In genomic region chr16:89142474-89143197, GRCh38 we compare ENCODE assay signal across 29 cellular contexts. TPM values are rescaled to one million over a fixed set of nuclear protein-coding genes. Genes with fewer than 3 reads are reported as not detected.
DNase-seq lines count a peak whose midpoint lies in the region; ATAC-seq, FAIRE-seq and TF ChIP-seq lines count a peak whose summit lies in the region.
"Had no signal": no experiment of that assay in that cellular context is flagged by ENCODE, and none has a peak within 500 bp of the region (broad histone marks: within the 10 kb centered on the region; RNA-seq: fewer than 3 reads in every experiment).

No MANE protein-coding gene starts in this region.

- DNase-seq in GM23248 (peak; percentile 29), RPMI7951 (ENCODE audit: low read depth) (peak; percentile 19), fibroblast of mammary gland (ENCODE audit: low read depth) (peak; percentile 15), psoas muscle (peak; percentile 3 to 13), pons (ENCODE audit: low spot score) (no peak), H54 (ENCODE audit: insufficient read length, low spot score) (no peak)
- DNase-seq: activated CD4-positive, alpha-beta T cell treated with anti-CD3 and anti-CD28 coated beads for 36 hours; activated T-cell treated with anti-CD3 and anti-CD28 coated beads for 4 hours; Caco-2; central memory CD4-positive, alpha-beta T cell; dermis blood vessel endothelial cell; DMS79 treated with DMSO at 0.1 percent for 48 hours; midbrain; natural killer cell; NCI-H1105; NCI-H2029 treated with DMSO at 0.1 percent for 48 hours; NCI-H226; NCI-H82; T-helper 17 cell; tibial artery had no signal

- H3K27ac ChIP-seq in GM23248 (no peak overlapping the region), psoas muscle (no peak overlapping the region)
- H3K27ac ChIP-seq: BLaER1, tibial artery had no signal

- H3K9ac ChIP-seq in GM23248 = no peak overlapping the region
- H3K9ac ChIP-seq: BLaER1 had no signal

- H3F3A ChIP-seq in GM23248 (ENCODE audit: insufficient read depth) = no peaks in the 10 kb centered on the region

- H3K9me3 ChIP-seq in GM23248 (ENCODE audit: low read depth) = no peaks in the 10 kb centered on the region
- H3K9me3 ChIP-seq in psoas muscle = no peaks in the 10 kb centered on the region
- H3K9me3 ChIP-seq: tibial artery had no signal

- TF ChIP-seq CTCF in fibroblast of mammary gland (conservative IDR thresholded peaks at IDR 0.05; ENCODE audit: control insufficient read depth, insufficient read depth, low read depth, low read length) = no peak
- TF ChIP-seq CTCF in psoas muscle (IDR thresholded peaks at IDR 0.05) = no peak

- no peaks in the 10 kb centered on the region for H3K79me2 ChIP-seq in GM23248 (ENCODE audit: insufficient read depth)

- no peak for FAIRE-seq in H54 (lab: Jason Lieb, UNC)
- FAIRE-seq: keratinocyte had no signal

- intact Hi-C loops in psoas muscle (cut with DNase I) = no loop called here

- in situ Hi-C loops in GM23248 (cut with MboI) = no loop called here

- ATAC-seq in psoas muscle = no peak
- no peak for ATAC-seq in GM18502 (IDR thresholded peaks at IDR 0.05; ENCODE audit: poor library complexity, unreplicated experiment)
- ATAC-seq: activated CD4-positive, alpha-beta T cell treated with anti-CD3 and anti-CD28 coated beads for 36 hours; natural killer cell; SK-N-SH treated with all-trans-retinoic acid at 6 μM for 48 hours; T-helper 17 cell had no signal

- WGBS in GM23248 (ENCODE audit: low coverage in 1 of 2, low lambda C conversion rate in 2 of 2, missing lambda C conversion rate in 2 of 2), 2 experiments = 91% methylated on average over 13 of the region's 13 CpGs
- 93 to 95% (median 93%) methylated on average over 13 of the region's 13 CpGs for WGBS in psoas muscle, 3 donors

- no peaks in the 10 kb centered on the region for H3K36me3 ChIP-seq in GM23248 (ENCODE audit: low read depth)
- H3K36me3 ChIP-seq in psoas muscle (ENCODE audit: insufficient read depth in 1 of 2, low read depth in 1 of 2) = peaks cover 5 to 64% of the 10 kb centered on the region in 2 donors

- H3K27me3 ChIP-seq in GM23248 (replicated peaks; ENCODE audit: insufficient read depth) = no peaks in the 10 kb centered on the region
- H3K27me3 ChIP-seq in psoas muscle (ENCODE audit: insufficient read depth in 3 of 3, low read length in 2 of 3) = no peaks in the 10 kb centered on the region
- H3K27me3 ChIP-seq: BLaER1, tibial artery had no signal

- H3K4me3 ChIP-seq in GM23248 (no peak overlapping the region), fibroblast of mammary gland (ENCODE audit: control insufficient read depth, low read depth, low read length) (no peak overlapping the region), psoas muscle (no peak overlapping the region)
- H3K4me3 ChIP-seq: BLaER1, smooth muscle cell, tibial artery had no signal

- no peak overlapping the region for H3K4me2 ChIP-seq in GM23248 (ENCODE audit: unreplicated experiment)
- H3K4me2 ChIP-seq: BLaER1, smooth muscle cell had no signal

- no peaks in the 10 kb centered on the region for H3K4me1 ChIP-seq in GM23248 (ENCODE audit: insufficient read depth)
- no peaks in the 10 kb centered on the region for H3K4me1 ChIP-seq in psoas muscle
- H3K4me1 ChIP-seq: BLaER1, Caco-2, tibial artery had no signal

- H3K9me2 ChIP-seq in GM23248 (ENCODE audit: insufficient read depth) = no peaks in the 10 kb centered on the region

- no peaks in the 10 kb centered on the region for H4K20me1 ChIP-seq in GM23248 (ENCODE audit: insufficient read depth)

- no peak for TF ChIP-seq POLR2A in H54 (IDR thresholded peaks at IDR 0.05; ENCODE audit: low read depth, low read length)

- no peak overlapping the region for H2AFZ ChIP-seq in GM23248

RNA-seq across cellular contexts. Expression of gene CDH15, which starts 28.9 kb away (rescaled TPM):
- total RNA-seq in GM23248 (2014; rRNA removed; shearing (Covaris generic)) = not detected in 2 replicates
- polyA plus RNA-seq in GM23248 (2016; fragmentation: Nextera tagmentation; extraction: Ambion mirVana) = 0.06 TPM in 2 replicates
- 0.36 and 0.59 TPM in 2 replicates for total RNA-seq in RPMI7951 (2014; rRNA removed; shearing (Covaris generic))
- total RNA-seq in psoas muscle = 10 to 100 TPM; 36.7 to 62.8 (median 51.1) TPM
- polyA plus RNA-seq in psoas muscle = 10 to 100 TPM; 18.0 to 32.9 (median 19.9) TPM
- total RNA-seq: activated CD4-positive, alpha-beta T cell treated with anti-CD3 and anti-CD28 coated beads for 36 hours; Caco-2; dermis blood vessel endothelial cell; lower leg skin; omental fat pad had no signal
- polyA plus RNA-seq: IgD-negative memory B cell, keratinocyte had no signal

RNA-seq across cellular contexts. Expression of gene ACSF3, which starts 49.0 kb away (rescaled TPM):
- 17.1 and 26.7 TPM in 2 replicates for total RNA-seq in GM23248 (2014; rRNA removed; shearing (Covaris generic))
- polyA plus RNA-seq in GM23248 (2016; fragmentation: Nextera tagmentation; extraction: Ambion mirVana) (15.2 and 15.9 TPM in 2 replicates), psoas muscle (10 to 100 TPM; 13.4 to 15.5 (median 13.5) TPM)
- 10.8 and 12.8 TPM in 2 replicates for total RNA-seq in RPMI7951 (2014; rRNA removed; shearing (Covaris generic))
- 10 to 100 TPM; 16.2 to 26.5 (median 19.1) TPM for total RNA-seq in psoas muscle

RNA-seq across cellular contexts. Expression of gene SLC22A31, which starts 57.7 kb away (rescaled TPM):
- not detected in 2 replicates for total RNA-seq in GM23248 (2014; rRNA removed; shearing (Covaris generic))
- not detected in 2 replicates for polyA plus RNA-seq in GM23248 (2016; fragmentation: Nextera tagmentation; extraction: Ambion mirVana)
- total RNA-seq in RPMI7951 (2014; rRNA removed; shearing (Covaris generic)) = 0.12 TPM in 1 of 2 replicates, not detected in the other
- not detected for total RNA-seq in psoas muscle
- polyA plus RNA-seq in psoas muscle = under 1 TPM in 1 of 3 donors, not detected in 2; 0.03 TPM
- total RNA-seq: dermis blood vessel endothelial cell, H4, omental fat pad, smooth muscle cell had no signal
- polyA plus RNA-seq: IgD-negative memory B cell, keratinocyte had no signal

Comparison
In these comparisons a context has a peak if more than half of its experiments do, and no peak if none do; other contexts are left out.
1. DNase-seq: peak in GM23248 (single experiment), RPMI7951 (single experiment), fibroblast of mammary gland (single experiment) and psoas muscle (2 of 2); none in pons (single experiment) and H54 (single experiment).
2. RNA of gene CDH15, which starts 28.9 kb away (total RNA-seq): 36.7 to 62.8 TPM in psoas muscle; 0.36 to 0.59 TPM in RPMI7951 and not detected in GM23248; every median in the first group is over 10 times any median in the second.